ENCODE assay signal across 23 cellular contexts in the genomic region with DNA sequence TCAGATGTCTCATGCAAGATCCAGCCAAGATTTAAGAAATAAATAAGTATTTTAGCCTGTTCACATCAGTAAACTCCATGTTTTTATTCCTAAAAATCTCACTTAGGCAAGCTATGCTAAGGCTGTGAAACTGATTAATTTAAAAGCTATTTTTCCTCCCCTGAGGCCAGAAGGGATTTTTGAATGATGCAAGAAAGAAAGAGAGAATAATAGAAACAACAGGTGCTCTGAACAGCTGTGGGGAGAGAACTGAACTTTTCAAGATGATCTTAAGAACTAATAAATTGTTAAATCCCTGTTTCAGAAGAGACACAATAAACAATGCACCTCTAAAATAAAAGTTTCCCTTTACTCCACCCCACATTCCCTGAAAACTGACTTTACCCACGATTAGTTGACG.
A peak's percentile ranks its signal among the peaks of the same experiment; 100 is the strongest.
DNase-seq lines count a peak whose midpoint lies in the region; ATAC-seq and TF ChIP-seq lines count a peak whose summit lies in the region.
"Had no signal": no experiment of that assay in that cellular context is flagged by ENCODE, and none has a peak within 500 bp of the region (broad histone marks: within the 10 kb centered on the region; RNA-seq: fewer than 3 reads in every experiment).

No MANE protein-coding gene starts in this region.

- no peak for TF ChIP-seq EP300 in suprapubic skin (IDR thresholded peaks at IDR 0.05)

- H3K27me3 Mint-ChIP-seq in nephron (ENCODE audit: low read depth), result no peaks in the 10 kb centered on the region

- TF ChIP-seq CTCF in DOHH2 (IDR thresholded peaks at IDR 0.05; ENCODE audit: low read depth, low read length, poor library complexity, severe bottlenecking), result no peak
- no peak for TF ChIP-seq CTCF in PC-3 (conservative IDR thresholded peaks at IDR 0.05; ENCODE audit: low read depth, low read length)
- no peak for TF ChIP-seq CTCF in nephron (IDR thresholded peaks at IDR 0.05; ENCODE audit: unreplicated experiment in 3 of 3)
- no peak for TF ChIP-seq CTCF in suprapubic skin (IDR thresholded peaks at IDR 0.05)

- ATAC-seq in PC-3 (peak; percentile 22; the same call in 1 of the 2 replicates), HG02623 (IDR thresholded peaks at IDR 0.05; ENCODE audit: unreplicated experiment) (no peak), GM21367 (IDR thresholded peaks at IDR 0.05; ENCODE audit: unreplicated experiment) (no peak)
- ATAC-seq: Panc1 had no signal

- POLR2A ChIA-PET in PC-3 (lab: Charles Lee; ENCODE audit: unreplicated experiment), result interaction anchor here (0.6 kb wide), 1 partner anchor 109 kb away, joined by 6 read pairs; no protein-coding TSS in a partner anchor

- no peaks in the 10 kb centered on the region for H4K20me1 ChIP-seq in DOHH2 (ENCODE audit: control insufficient read depth, insufficient read depth, low read depth, low read length)
- H4K20me1 ChIP-seq in PC-3 (ENCODE audit: low read length), result no peaks in the 10 kb centered on the region

- H3K9me2 ChIP-seq in DOHH2 (replicated peaks; ENCODE audit: control insufficient read depth, low read length), result no peaks in the 10 kb centered on the region
- H3K9me2 ChIP-seq in PC-3 (replicated peaks; ENCODE audit: low read length), result no peaks in the 10 kb centered on the region

- H3K36me3 Mint-ChIP-seq in nephron (ENCODE audit: low read depth), result no peaks in the 10 kb centered on the region
- H3K36me3 Mint-ChIP-seq: IgD-negative memory B cell had no signal

- H3K36me3 ChIP-seq in DOHH2 (ENCODE audit: control insufficient read depth, low read length), result no peaks in the 10 kb centered on the region
- no peaks in the 10 kb centered on the region for H3K36me3 ChIP-seq in HUES48 (ENCODE audit: control insufficient read depth, insufficient read depth, low read length)
- H3K36me3 ChIP-seq in PC-3 (ENCODE audit: low read depth, low read length), result no peaks in the 10 kb centered on the region
- no peaks in the 10 kb centered on the region for H3K36me3 ChIP-seq in suprapubic skin

- H3K4me3 ChIP-seq in DOHH2 (ENCODE audit: low read length), result no peak overlapping the region
- no peak overlapping the region for H3K4me3 ChIP-seq in HUES48 (ENCODE audit: low read depth, low read length)
- H3K4me3 ChIP-seq in PC-3 (ENCODE audit: low read length), result no peak overlapping the region
- no peak overlapping the region for H3K4me3 ChIP-seq in suprapubic skin

- 51% methylated on average over 2 of the region's 2 CpGs for WGBS in suprapubic skin

- no peak overlapping the region for H2AFZ ChIP-seq in PC-3 (ENCODE audit: low read length)

- H3K9ac ChIP-seq in HUES48 (ENCODE audit: low read depth, low read length), result no peak overlapping the region
- H3K9ac ChIP-seq in PC-3 (ENCODE audit: low read length), result no peak overlapping the region
- H3K9ac ChIP-seq: KMS-11 had no signal

- H3K4me1 Mint-ChIP-seq in nephron, result peaks cover 14% of the 10 kb centered on the region
- H3K4me1 Mint-ChIP-seq: IgD-negative memory B cell had no signal

- H3K9me3 ChIP-seq in DOHH2 (ENCODE audit: control insufficient read depth, insufficient read depth, low read length) (peaks cover 9% of the 10 kb centered on the region; the same call in 1 of the 2 replicates), HUES48 (ENCODE audit: control insufficient read depth, insufficient read depth, low read length) (peaks cover 2% of the 10 kb centered on the region; the same call in 1 of the 2 replicates), PC-3 (ENCODE audit: low read length) (no peaks in the 10 kb centered on the region), suprapubic skin (peaks cover 1% of the 10 kb centered on the region)

- H3F3A ChIP-seq in DOHH2 (ENCODE audit: control insufficient read depth, insufficient read depth) (no peaks in the 10 kb centered on the region), PC-3 (ENCODE audit: low read length, unreplicated experiment) (no peaks in the 10 kb centered on the region)

- 0 out of 2 replicates have a peak overlapping the region, but pooled peaks have one; percentile 13 for H3K4me2 ChIP-seq in DOHH2 (ENCODE audit: low read length)
- H3K4me2 ChIP-seq in PC-3 (ENCODE audit: low read length), result no peak overlapping the region
- H3K4me2 ChIP-seq: KMS-11 had no signal

- CTCF ChIA-PET in PC-3 (lab: Charles Lee), result no interaction called here

- BruUV-seq in PC-3 (replicated peaks; lab: Mats Ljungman, UMichigan), result no TSS peak

- H3K4me1 ChIP-seq in DOHH2 (ENCODE audit: control insufficient read depth, low read length), result peaks cover 19% of the 10 kb centered on the region
- H3K4me1 ChIP-seq in HUES48 (ENCODE audit: control insufficient read depth, insufficient read depth, low read length), result peaks cover 16% of the 10 kb centered on the region
- no peaks in the 10 kb centered on the region for H3K4me1 ChIP-seq in PC-3 (ENCODE audit: insufficient read depth, low read length)
- H3K4me1 ChIP-seq in suprapubic skin, result no peaks in the 10 kb centered on the region

- TF ChIP-seq POLR2A in suprapubic skin (IDR thresholded peaks at IDR 0.05), result no peak

- peak overlapping the region; percentile 57 to 80 (median 78) for H3K27ac Mint-ChIP-seq in nephron
- H3K27ac Mint-ChIP-seq: IgD-negative memory B cell had no signal

- peaks cover 24% of the 10 kb centered on the region for H3K9me3 Mint-ChIP-seq in nephron

- intact Hi-C loops in PC-3 (cut with micrococcal nuclease), result no loop called here

- H3K79me2 ChIP-seq in DOHH2 (ENCODE audit: control insufficient read depth, low read length) (no peaks in the 10 kb centered on the region), PC-3 (ENCODE audit: low read length) (no peaks in the 10 kb centered on the region)

- no peaks in the 10 kb centered on the region for H3K27me3 ChIP-seq in DOHH2 (ENCODE audit: control insufficient read depth, low read length)
- H3K27me3 ChIP-seq in HUES48 (ENCODE audit: control insufficient read depth, insufficient read depth, low read length), result no peaks in the 10 kb centered on the region
- peaks cover 7% of the 10 kb centered on the region; the same call in 1 of the 2 replicates for H3K27me3 ChIP-seq in PC-3 (ENCODE audit: low read length)
- no peaks in the 10 kb centered on the region for H3K27me3 ChIP-seq in suprapubic skin

- H3K4me3 Mint-ChIP-seq in nephron, result no peak overlapping the region
- H3K4me3 Mint-ChIP-seq: IgD-negative memory B cell had no signal

- DNase-seq in PC-3 (no peak), suprapubic skin (ENCODE audit: low spot score in 2 of 2) (no peak)
- DNase-seq in activated CD4-positive, CD25-positive, alpha-beta regulatory T cell (lab: John Stamatoyannopoulos, UW), result no peak
- DNase-seq: Calu3, DMS79 treated with DMSO at 0.1 percent for 48 hours, NCI-H1092, NCI-H1417 treated with DMSO at 0.1 percent for 48 hours, NCI-H1694 treated with DMSO at 0.1 percent for 48 hours, NCI-H2081, NCI-H2171 treated with DMSO at 0.1 percent for 48 hours, NCI-H345, NCI-H510A treated with DMSO at 0.1 percent for 48 hours, NCI-H774, SHP77 had no signal

- H3K27ac ChIP-seq in DOHH2 (ENCODE audit: low read depth, low read length), result no peak overlapping the region
- peak overlapping the region; percentile 50 for H3K27ac ChIP-seq in HUES48 (ENCODE audit: low read depth, low read length)
- no peak overlapping the region for H3K27ac ChIP-seq in PC-3 (ENCODE audit: low read length)
- H3K27ac ChIP-seq in suprapubic skin, result no peak overlapping the region
- H3K27ac ChIP-seq: KMS-11, RWPE1 had no signal
